8 cellular contexts compared by ENCODE assay signal in genomic region chr1:234962340-234962989, GRCh38.
DNase-seq lines count a peak whose midpoint lies in the region; ATAC-seq and TF ChIP-seq lines count a peak whose summit lies in the region.

No MANE protein-coding gene starts in this region.

- TF ChIP-seq CTCF in astrocyte of the cerebellum (IDR thresholded peaks at IDR 0.05; ENCODE audit: low read depth, low read length, missing control alignments), result no peak

- H3K27ac ChIP-seq in temporal lobe (ENCODE audit: low read depth, low read length), result peak overlapping the region; percentile 50

- in situ Hi-C loops in astrocyte of the cerebellum (cut with HindIII; ENCODE audit: low sequenced_read_pairs), result no loop called here

- peak; percentile 49 for ATAC-seq in HG02678 (IDR thresholded peaks at IDR 0.05; ENCODE audit: unreplicated experiment)

- no peak overlapping the region for H3K4me3 ChIP-seq in astrocyte of the cerebellum (ENCODE audit: low read depth, low read length)

- DNase-seq in stimulated activated CD4-positive, alpha-beta T cell treated with anti-CD3 and anti-CD28 coated beads, Interleukin-15, amount 100 ng/mL, for 24 hours, result peak; percentile 43
- DNase-seq in stimulated activated CD4-positive, alpha-beta T cell treated with anti-CD3 and anti-CD28 coated beads, Interleukin-4, amount 100 ng/mL, for 24 hours, result no peak
- DNase-seq in NCI-H2107 treated with DMSO at 0.1 percent for 48 hours (lab: John Stamatoyannopoulos, UW; ENCODE audit: unreplicated experiment) (peak; percentile 94), astrocyte of the cerebellum (ENCODE audit: low read depth) (peak; percentile 98), kidney tubule cell (ENCODE audit: low spot score) (peak; percentile 99), HUDEP-2 (lab: John Stamatoyannopoulos, UW; ENCODE audit: unreplicated experiment in 76 of 76) (no peak)

Comparison
In these comparisons a context has a peak if more than half of its experiments do, and no peak if none do; other contexts are left out.
1. DNase-seq: peak in stimulated activated CD4-positive, alpha-beta T cell treated with anti-CD3 and anti-CD28 coated beads, Interleukin-15, amount 100 ng/mL, for 24 hours (single experiment), NCI-H2107 treated with DMSO at 0.1 percent for 48 hours (single experiment), astrocyte of the cerebellum (single experiment) and kidney tubule cell (single experiment); none in stimulated activated CD4-positive, alpha-beta T cell treated with anti-CD3 and anti-CD28 coated beads, Interleukin-4, amount 100 ng/mL, for 24 hours (single experiment) and HUDEP-2 (0 of 76).